Comparison of ENCODE assay signal across 8 cellular contexts in the genomic region with DNA sequence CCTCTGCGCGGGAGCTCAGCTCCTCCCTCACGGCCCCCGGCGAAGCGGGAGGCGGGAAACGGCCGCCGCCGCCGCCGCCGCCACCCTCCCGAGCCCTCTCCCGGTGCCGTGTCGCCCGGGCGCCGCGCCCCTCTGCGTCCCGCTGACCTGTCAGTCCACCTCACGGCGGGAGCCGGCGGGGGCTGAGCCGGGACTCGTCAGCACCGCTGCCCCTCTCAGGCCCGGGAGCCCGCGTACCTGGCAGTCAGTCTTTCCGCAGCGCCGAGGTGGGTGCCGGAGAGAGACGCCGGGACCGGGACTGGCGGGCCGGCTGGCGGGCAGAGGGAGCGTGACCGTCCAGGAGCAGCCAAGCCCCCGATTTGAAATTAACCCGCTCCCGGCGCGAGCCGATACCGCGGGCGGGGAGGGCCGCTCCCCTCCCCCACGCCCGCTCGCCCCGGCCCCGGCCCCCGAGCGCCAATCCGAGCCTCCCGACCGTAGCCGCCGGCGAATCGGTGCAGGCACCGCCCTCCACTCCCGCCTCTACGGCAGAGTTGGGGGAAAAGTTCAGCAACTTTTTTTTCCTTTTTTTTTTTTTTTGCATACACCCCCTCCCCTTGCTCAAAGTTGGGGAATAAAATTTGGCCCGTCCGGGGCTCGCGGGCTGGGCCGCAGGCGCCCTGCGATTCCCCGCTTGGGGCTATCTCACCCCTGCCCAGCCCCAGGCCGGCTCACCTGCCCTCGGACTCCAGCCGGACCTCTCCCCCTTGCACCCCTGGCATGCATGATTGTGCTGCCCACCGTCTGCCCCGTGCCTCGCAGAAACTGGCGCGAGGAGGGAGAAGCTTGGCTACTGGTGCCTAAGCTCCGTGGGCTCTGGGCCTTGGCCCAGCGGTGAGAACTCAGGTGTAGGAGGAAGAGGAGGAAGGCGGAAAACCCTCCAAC. TPM values are rescaled to one million over a fixed set of nuclear protein-coding genes. Genes with fewer than 3 reads are reported as not detected.
DNase-seq lines count a peak whose midpoint lies in the region; TF ChIP-seq lines count a peak whose summit lies in the region.

No MANE protein-coding gene starts in this region.

- H3K27ac ChIP-seq in iPS-20b (ENCODE audit: low read length) = no peak overlapping the region

- DNase-seq in activated effector memory CD4-positive, alpha-beta T cell treated with anti-CD3 and anti-CD28 coated beads, Interleukin-2, amount 50 U/mL, for 16 hours = peak; percentile 72
- no peak for DNase-seq in activated effector memory CD4-positive, alpha-beta T cell treated with Interleukin-2 at 50 U/mL for 16 hours
- DNase-seq in HFFc6 (no peak), MV-4-11 (lab: John Stamatoyannopoulos, UW) (peak; percentile 27), A172 (ENCODE audit: low spot score) (no peak)
- DNase-seq in stimulated activated CD4-positive, alpha-beta T cell treated with anti-CD3 and anti-CD28 coated beads, Interleukin-2, amount 100 ng/mL, for 24 hours = peak; percentile 29 to 72

- no peak for TF ChIP-seq CTCF in HFFc6 (IDR thresholded peaks at IDR 0.05)

- H3K27me3 ChIP-seq in iPS-20b (ENCODE audit: insufficient read depth, low read length) = peaks cover 38% of the 10 kb centered on the region

- H3K36me3 Mint-ChIP-seq in HFFc6 (ENCODE audit: low read depth) = no peaks in the 10 kb centered on the region
- H3K36me3 Mint-ChIP-seq in activated naive CD8-positive, alpha-beta T cell = no peaks in the 10 kb centered on the region

- peak overlapping the region; percentile 83 for H3K4me3 ChIP-seq in iPS-20b (ENCODE audit: low read length)

- peaks cover 14% of the 10 kb centered on the region for H3K27me3 Mint-ChIP-seq in HFFc6 (ENCODE audit: insufficient read depth)
- H3K27me3 Mint-ChIP-seq in activated naive CD8-positive, alpha-beta T cell = peaks cover 37% of the 10 kb centered on the region

- peak overlapping the region; percentile 62; the same call in 1 of the 2 replicates for H3K27ac Mint-ChIP-seq in HFFc6
- H3K27ac Mint-ChIP-seq in activated naive CD8-positive, alpha-beta T cell = no peak overlapping the region

- H3K4me1 ChIP-seq in iPS-20b (ENCODE audit: insufficient read depth, low read length) = peaks cover 4% of the 10 kb centered on the region; the same call in 1 of the 2 replicates

- no peaks in the 10 kb centered on the region for H3K9me3 ChIP-seq in iPS-20b (ENCODE audit: insufficient read depth, low read depth, low read length)

- peak overlapping the region; percentile 86 for H3K4me3 Mint-ChIP-seq in HFFc6
- peak overlapping the region; percentile 88 for H3K4me3 Mint-ChIP-seq in activated naive CD8-positive, alpha-beta T cell

- peak overlapping the region; percentile 80; the same call in 1 of the 2 replicates for H3K9ac ChIP-seq in iPS-20b (ENCODE audit: low read depth, low read length)

- peaks cover 26% of the 10 kb centered on the region for H3K36me3 ChIP-seq in iPS-20b (ENCODE audit: insufficient read depth, low read depth, low read length)

- H3K9me3 Mint-ChIP-seq in HFFc6 = no peaks in the 10 kb centered on the region
- no peaks in the 10 kb centered on the region for H3K9me3 Mint-ChIP-seq in activated naive CD8-positive, alpha-beta T cell (ENCODE audit: low read depth)

- H3K4me1 Mint-ChIP-seq in HFFc6 (ENCODE audit: low read depth) = peaks cover 25% of the 10 kb centered on the region
- peaks cover 15% of the 10 kb centered on the region for H3K4me1 Mint-ChIP-seq in activated naive CD8-positive, alpha-beta T cell (ENCODE audit: low read depth)

RNA-seq across cellular contexts. Expression of a gene that starts 0.8 kb away (rescaled TPM):
- total RNA-seq in HFFc6 (2021; fragmentation: NEBNext Ultra II Directional; extraction: Animal tissue kit (Norgen Biotek cat#: 25700)) = 1 to 10 TPM; 1.5 to 4.3 (median 3.4) TPM
- total RNA-seq in A172 (2014; rRNA removed; shearing (Covaris generic)) = 6.5 and 8.2 TPM in 2 replicates

RNA-seq across cellular contexts. Expression of a gene that starts 39.7 kb away (rescaled TPM):
- not detected for total RNA-seq in HFFc6 (2021; fragmentation: NEBNext Ultra II Directional; extraction: Animal tissue kit (Norgen Biotek cat#: 25700))
- total RNA-seq in A172 (2014; rRNA removed; shearing (Covaris generic)) = not detected in 2 replicates

Comparison
In these comparisons a context has a peak if more than half of its experiments do, and no peak if none do; other contexts are left out.
1. DNase-seq: peak in activated effector memory CD4-positive, alpha-beta T cell treated with anti-CD3 and anti-CD28 coated beads, Interleukin-2, amount 50 U/mL, for 16 hours (single experiment), MV-4-11 (single experiment) and stimulated activated CD4-positive, alpha-beta T cell treated with anti-CD3 and anti-CD28 coated beads, Interleukin-2, amount 100 ng/mL, for 24 hours (2 of 2); none in activated effector memory CD4-positive, alpha-beta T cell treated with Interleukin-2 at 50 U/mL for 16 hours (single experiment), HFFc6 (single experiment) and A172 (single experiment).